Comparison of ENCODE assay signal across 29 cellular contexts in the genomic region with DNA sequence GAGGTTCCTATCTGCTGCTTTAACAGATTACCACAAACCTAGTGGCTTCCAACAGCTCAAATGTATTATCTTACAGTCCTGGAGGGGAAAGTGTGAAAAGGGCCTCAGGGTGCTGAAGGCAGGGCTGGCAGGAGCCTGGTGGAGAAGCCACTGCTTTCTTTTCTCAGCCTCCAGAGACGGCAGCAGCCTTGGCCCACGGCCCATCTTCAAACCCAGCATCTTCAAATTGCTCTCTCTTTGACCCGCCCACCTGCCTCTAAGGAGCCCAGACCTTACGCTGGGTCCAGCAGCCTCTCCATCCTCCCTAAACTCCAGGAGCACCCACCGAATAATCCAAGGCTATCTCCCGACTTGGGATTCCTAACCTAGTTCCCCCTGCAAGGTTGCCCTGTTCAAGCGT. TPM values are rescaled to one million over a fixed set of nuclear protein-coding genes. Genes with fewer than 3 reads are reported as not detected.
DNase-seq lines count a peak whose midpoint lies in the region; ATAC-seq and TF ChIP-seq lines count a peak whose summit lies in the region.
"Had no signal": no experiment of that assay in that cellular context is flagged by ENCODE, and none has a peak within 500 bp of the region (broad histone marks: within the 10 kb centered on the region; RNA-seq: fewer than 3 reads in every experiment).

No MANE protein-coding gene starts in this region.

- no peak overlapping the region for H3K27ac Mint-ChIP-seq in stimulated activated naive CD8-positive, alpha-beta T cell treated with anti-CD3 and anti-CD28 coated beads, Interleukin-15, amount 100 ng/mL, for 72 hours
- H3K27ac Mint-ChIP-seq in activated naive CD8-positive, alpha-beta T cell treated with anti-CD3 and anti-CD28 coated beads, Interleukin-2, amount 50 U/mL, for 24 hours = no peak overlapping the region
- H3K27ac Mint-ChIP-seq: activated CD4-positive, alpha-beta memory T cell treated with anti-CD3 and anti-CD28 coated beads for 36 hours; activated T-cell treated with anti-CD3 and anti-CD28 coated beads, Interleukin-2, amount 50 U/mL, for 72 hours; T-helper 2 cell treated with Interferon-gamma antibody and Interleukin-4, amounts not matched to agents 5 μg/mL and 100 μg/mL, for 36 hours had no signal

- no peaks in the 10 kb centered on the region for H3K36me3 Mint-ChIP-seq in activated naive CD8-positive, alpha-beta T cell treated with anti-CD3 and anti-CD28 coated beads, Interleukin-2, amount 50 U/mL, for 24 hours (ENCODE audit: low read depth)
- H3K36me3 Mint-ChIP-seq: activated CD4-positive, alpha-beta memory T cell treated with anti-CD3 and anti-CD28 coated beads for 36 hours had no signal

- H3K4ac ChIP-seq in mesenchymal stem cell (ENCODE audit: low read depth in 1 of 2, low read length in 2 of 2) = no peak overlapping the region

- no peak for DNase-seq in stimulated activated naive CD8-positive, alpha-beta T cell treated with anti-CD3 and anti-CD28 coated beads, Interleukin-15, amount 100 ng/mL, for 72 hours
- no peak for DNase-seq in stimulated activated naive CD8-positive, alpha-beta T cell treated with anti-CD3 and anti-CD28 coated beads, Interleukin-15, Interleukin-2, amounts not matched to agents 100 U/mL and 50 U/mL, for 24 hours
- DNase-seq in mesenchymal stem cell (no peak), foreskin melanocyte (no peak), inferior parietal cortex (ENCODE audit: extremely low spot score) (no peak)
- no peak for DNase-seq in activated naive CD8-positive, alpha-beta T cell treated with anti-CD3 and anti-CD28 coated beads, Interleukin-2, amount 50 U/mL, for 24 hours
- DNase-seq: activated CD4-positive, alpha-beta memory T cell treated with anti-CD3 and anti-CD28 coated beads for 36 hours; activated CD4-positive, CD25-positive, alpha-beta regulatory T cell treated with anti-CD3 and anti-CD28 coated beads, Interleukin-2, amount 50 U/mL, for 72 hours; activated naive CD4-positive, alpha-beta T cell; activated T-cell treated with anti-CD3 and anti-CD28 coated beads, Interleukin-2, amount 50 U/mL, for 72 hours; BE2C; cerebellar nuclear complex; dorsolateral prefrontal cortex; GF-D8; mammary epithelial cell; MV-4-11; NCI-H524 treated with DMSO at 0.1 percent for 48 hours; NK-92 treated with Interleukin-12 subunit alpha and Interleukin-12 subunit beta, amount 100 ng/mL, for 24 hours; right cardiac atrium; stimulated activated CD4-positive, alpha-beta T cell treated with anti-CD3 and anti-CD28 coated beads, Interleukin-1b, Interleukin-23, amount 100 ng/mL, for 48 hours; tibial artery had no signal

- H3K4me3 ChIP-seq in mesenchymal stem cell (ENCODE audit: insufficient read depth in 1 of 2, low read depth in 1 of 2, low read length in 2 of 2) = no peak overlapping the region
- H3K4me3 ChIP-seq: body of pancreas, dorsolateral prefrontal cortex, smooth muscle cell, tibial artery, vagina had no signal

- H2BK15ac ChIP-seq in mesenchymal stem cell (ENCODE audit: low read depth, poor library complexity, severe bottlenecking) = no peak overlapping the region

- 74% methylated on average over 7 of the region's 7 CpGs for WGBS in mesenchymal stem cell

- peaks cover 19% of the 10 kb centered on the region for H3K4me1 ChIP-seq in mesenchymal stem cell (ENCODE audit: control insufficient read depth, insufficient read depth, low read depth, low read length)

- H3K23ac ChIP-seq in mesenchymal stem cell (ENCODE audit: low read length in 2 of 2) = no peak overlapping the region

- H2BK5ac ChIP-seq in mesenchymal stem cell (ENCODE audit: low read depth, low read length, poor library complexity, severe bottlenecking) = no peak overlapping the region

- peak overlapping the region; percentile 22 for H3K9ac ChIP-seq in mesenchymal stem cell (ENCODE audit: low read length)

- peak; percentile 30 for ATAC-seq in stimulated activated naive CD8-positive, alpha-beta T cell treated with anti-CD3 and anti-CD28 coated beads, Interleukin-15, amount 100 ng/mL, for 72 hours
- ATAC-seq in stimulated activated naive CD8-positive, alpha-beta T cell treated with anti-CD3 and anti-CD28 coated beads, Interleukin-15, Interleukin-2, amounts not matched to agents 100 U/mL and 50 U/mL, for 24 hours = no peak
- ATAC-seq in SK-N-SH treated with all-trans-retinoic acid at 6 μM for 48 hours (peak; percentile 33; the same call in 2 of the 3 replicates), GM19463 (IDR thresholded peaks at IDR 0.05; ENCODE audit: unreplicated experiment) (no peak)
- no peak for ATAC-seq in activated naive CD8-positive, alpha-beta T cell treated with anti-CD3 and anti-CD28 coated beads, Interleukin-2, amount 50 U/mL, for 24 hours
- ATAC-seq: activated T-cell treated with anti-CD3 and anti-CD28 coated beads, Interleukin-2, amount 50 U/mL, for 72 hours; HCT116; right cardiac atrium had no signal

- H3K4me3 Mint-ChIP-seq in stimulated activated naive CD8-positive, alpha-beta T cell treated with anti-CD3 and anti-CD28 coated beads, Interleukin-15, amount 100 ng/mL, for 72 hours = no peak overlapping the region
- H3K4me3 Mint-ChIP-seq in activated naive CD8-positive, alpha-beta T cell treated with anti-CD3 and anti-CD28 coated beads, Interleukin-2, amount 50 U/mL, for 24 hours = no peak overlapping the region
- H3K4me3 Mint-ChIP-seq: activated CD4-positive, alpha-beta memory T cell treated with anti-CD3 and anti-CD28 coated beads for 36 hours; activated T-cell treated with anti-CD3 and anti-CD28 coated beads, Interleukin-2, amount 50 U/mL, for 72 hours; neural crest cell; T-helper 2 cell treated with Interferon-gamma antibody and Interleukin-4, amounts not matched to agents 5 μg/mL and 100 μg/mL, for 36 hours had no signal

- H4K8ac ChIP-seq in mesenchymal stem cell (ENCODE audit: low read length) = no peak overlapping the region

- no peaks in the 10 kb centered on the region for H3K9me3 ChIP-seq in mesenchymal stem cell (ENCODE audit: control insufficient read depth, low read length)
- H3K9me3 ChIP-seq: BE2C, body of pancreas, tibial artery, vagina had no signal

- H2AFZ ChIP-seq in mesenchymal stem cell (ENCODE audit: low read depth, low read length) = no peak overlapping the region

- no peaks in the 10 kb centered on the region for H3K27me3 Mint-ChIP-seq in stimulated activated naive CD8-positive, alpha-beta T cell treated with anti-CD3 and anti-CD28 coated beads, Interleukin-15, amount 100 ng/mL, for 72 hours
- H3K27me3 Mint-ChIP-seq in activated naive CD8-positive, alpha-beta T cell treated with anti-CD3 and anti-CD28 coated beads, Interleukin-2, amount 50 U/mL, for 24 hours = peaks cover 8% of the 10 kb centered on the region
- H3K27me3 Mint-ChIP-seq: activated CD4-positive, alpha-beta memory T cell treated with anti-CD3 and anti-CD28 coated beads for 36 hours had no signal

- H3K27me3 ChIP-seq in mesenchymal stem cell (ENCODE audit: control insufficient read depth in 1 of 2, insufficient read depth in 1 of 2, low read length in 2 of 2) = peaks cover 0 to 19% of the 10 kb centered on the region in 2 experiments
- H3K27me3 ChIP-seq: BE2C, body of pancreas, tibial artery, vagina had no signal

- H3K14ac ChIP-seq in mesenchymal stem cell (ENCODE audit: low read length in 2 of 2) = no peak overlapping the region

- H3K4me1 Mint-ChIP-seq in stimulated activated naive CD8-positive, alpha-beta T cell treated with anti-CD3 and anti-CD28 coated beads, Interleukin-15, amount 100 ng/mL, for 72 hours = no peaks in the 10 kb centered on the region
- no peaks in the 10 kb centered on the region for H3K4me1 Mint-ChIP-seq in activated naive CD8-positive, alpha-beta T cell treated with anti-CD3 and anti-CD28 coated beads, Interleukin-2, amount 50 U/mL, for 24 hours

- H2AK5ac ChIP-seq in mesenchymal stem cell (ENCODE audit: low read length, severe bottlenecking) = no peak overlapping the region

- H4K91ac ChIP-seq in mesenchymal stem cell (ENCODE audit: low read length) = no peak overlapping the region

- H2BK120ac ChIP-seq in mesenchymal stem cell (ENCODE audit: low read depth, low read length) = no peak overlapping the region

- peaks cover 0 to 14% of the 10 kb centered on the region in 2 experiments for H3K36me3 ChIP-seq in mesenchymal stem cell (ENCODE audit: control insufficient read depth in 1 of 2, insufficient read depth in 2 of 2, low read depth in 1 of 2, low read length in 2 of 2)
- H3K36me3 ChIP-seq: BE2C, tibial artery, vagina had no signal

- H3K9me3 Mint-ChIP-seq in stimulated activated naive CD8-positive, alpha-beta T cell treated with anti-CD3 and anti-CD28 coated beads, Interleukin-15, amount 100 ng/mL, for 72 hours = no peaks in the 10 kb centered on the region
- no peaks in the 10 kb centered on the region for H3K9me3 Mint-ChIP-seq in activated naive CD8-positive, alpha-beta T cell treated with anti-CD3 and anti-CD28 coated beads, Interleukin-2, amount 50 U/mL, for 24 hours
- H3K9me3 Mint-ChIP-seq: activated CD4-positive, alpha-beta memory T cell treated with anti-CD3 and anti-CD28 coated beads for 36 hours; activated T-cell treated with anti-CD3 and anti-CD28 coated beads, Interleukin-2, amount 50 U/mL, for 72 hours; neural crest cell; T-helper 2 cell treated with Interferon-gamma antibody and Interleukin-4, amounts not matched to agents 5 μg/mL and 100 μg/mL, for 36 hours had no signal

- peaks cover 2% of the 10 kb centered on the region for H3K79me1 ChIP-seq in mesenchymal stem cell (replicated peaks; ENCODE audit: low read length, poor library complexity, severe bottlenecking)

- H3K4me2 ChIP-seq in mesenchymal stem cell (ENCODE audit: low read length, poor library complexity, severe bottlenecking) = no peak overlapping the region
- H3K4me2 ChIP-seq: smooth muscle cell had no signal

- H3K27ac ChIP-seq in mesenchymal stem cell (ENCODE audit: low read length, poor library complexity, severe bottlenecking) = no peak overlapping the region
- H3K27ac ChIP-seq: dorsolateral prefrontal cortex, tibial artery, vagina had no signal

- no peak overlapping the region for H2BK12ac ChIP-seq in mesenchymal stem cell (ENCODE audit: low read length in 2 of 2)

- no peak overlapping the region for H3K18ac ChIP-seq in mesenchymal stem cell (ENCODE audit: low read depth in 1 of 2, low read length in 2 of 2)

TF ChIP-seq in SK-N-SH treated with all-trans-retinoic acid at 6 μM for 48 hours, 23 proteins besides CTCF, POLR2A, EP300 and RAD21 (continues in another document):
- TF ChIP-seq ZC3H10 (CRISPR knock-in tag; IDR thresholded peaks at IDR 0.05) (no peak), CSDC2 (CRISPR knock-in tag; IDR thresholded peaks at IDR 0.05) (no peak), ZFP30 (CRISPR knock-in tag; IDR thresholded peaks at IDR 0.05) (no peak), PPARA (CRISPR knock-in tag; IDR thresholded peaks at IDR 0.05; ENCODE audit: borderline replicate concordance) (no peak), BACH2 (CRISPR knock-in tag; IDR thresholded peaks at IDR 0.05; ENCODE audit: borderline replicate concordance) (no peak), OSR1 (CRISPR knock-in tag; IDR thresholded peaks at IDR 0.05) (no peak), TCF4 (CRISPR knock-in tag; IDR thresholded peaks at IDR 0.05; ENCODE audit: borderline replicate concordance) (no peak)

RNA-seq across cellular contexts. Expression of a gene that starts 35.6 kb away (rescaled TPM):
- polyA plus RNA-seq in mesenchymal stem cell (2013, experiment 1 of 2) = 0.43 TPM
- 0.45 TPM for polyA plus RNA-seq in mesenchymal stem cell (2013, experiment 2 of 2)

Comparison
In these comparisons a context has a peak if more than half of its experiments do, and no peak if none do; other contexts are left out.
1. ATAC-seq: peak in stimulated activated naive CD8-positive, alpha-beta T cell treated with anti-CD3 and anti-CD28 coated beads, Interleukin-15, amount 100 ng/mL, for 72 hours (single experiment) and SK-N-SH treated with all-trans-retinoic acid at 6 μM for 48 hours (single experiment); none in stimulated activated naive CD8-positive, alpha-beta T cell treated with anti-CD3 and anti-CD28 coated beads, Interleukin-15, Interleukin-2, amounts not matched to agents 100 U/mL and 50 U/mL, for 24 hours (single experiment), GM19463 (single experiment) and activated naive CD8-positive, alpha-beta T cell treated with anti-CD3 and anti-CD28 coated beads, Interleukin-2, amount 50 U/mL, for 24 hours (single experiment).